ENCODE assay signal across 9 cellular contexts in the genomic region with DNA sequence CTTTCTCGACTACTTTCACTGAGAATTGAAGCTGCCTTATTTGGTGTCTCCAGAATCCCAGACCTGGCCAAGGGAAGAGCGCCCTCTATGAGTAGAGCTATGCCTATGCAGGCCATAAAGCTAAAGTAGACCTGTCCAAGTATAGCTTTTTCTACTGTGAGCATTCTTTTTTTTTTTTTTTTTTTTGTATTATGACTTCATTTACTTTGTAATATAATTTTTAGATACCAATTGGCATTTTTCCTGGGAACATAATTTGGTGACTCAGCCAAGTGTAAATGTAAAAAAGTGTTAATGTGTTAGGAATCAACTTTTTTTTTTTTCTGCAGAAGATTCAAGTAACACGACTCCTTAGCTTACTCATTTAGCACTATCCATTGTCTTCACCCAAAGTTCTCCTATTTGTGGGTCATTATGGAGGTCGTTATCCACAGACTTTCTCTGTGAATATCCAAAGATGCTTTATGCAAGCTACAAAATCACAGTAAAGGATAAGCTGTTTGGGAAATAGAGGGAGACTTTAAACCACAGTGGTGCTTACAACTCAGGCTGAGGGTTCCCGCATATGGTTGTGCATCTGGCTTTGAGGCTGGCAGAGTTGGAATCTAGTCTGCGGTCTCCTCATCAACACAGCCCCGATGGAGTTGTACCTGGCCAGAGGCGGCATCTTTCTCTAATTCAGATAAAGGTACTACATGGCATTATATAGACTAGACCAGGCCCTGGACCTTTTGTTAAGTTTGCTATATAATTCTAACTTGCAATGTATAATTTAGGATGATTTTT.
DNase-seq lines count a peak whose midpoint lies in the region; ATAC-seq and TF ChIP-seq lines count a peak whose summit lies in the region.
"Had no signal": no experiment of that assay in that cellular context is flagged by ENCODE, and none has a peak within 500 bp of the region (broad histone marks: within the 10 kb centered on the region; RNA-seq: fewer than 3 reads in every experiment).

No MANE protein-coding gene starts in this region.

- H3K9ac ChIP-seq in SK-N-MC (ENCODE audit: insufficient read length): no peak overlapping the region

- no peaks in the 10 kb centered on the region for H3K27me3 Mint-ChIP-seq in activated CD8-positive, alpha-beta memory T cell treated with anti-CD3 and anti-CD28 coated beads, Interleukin-2, amount 10 ng/mL, durations not matched to agents 7 days and 5 days
- H3K27me3 Mint-ChIP-seq: activated naive CD4-positive, alpha-beta T cell treated with anti-CD3 and anti-CD28 coated beads, Interleukin-2, amount 50 U/mL, for 24 hours had no signal

- no peaks in the 10 kb centered on the region for H3K4me1 Mint-ChIP-seq in activated CD8-positive, alpha-beta memory T cell treated with anti-CD3 and anti-CD28 coated beads, Interleukin-2, amount 10 ng/mL, durations not matched to agents 7 days and 5 days
- H3K4me1 Mint-ChIP-seq: activated naive CD4-positive, alpha-beta T cell treated with anti-CD3 and anti-CD28 coated beads, Interleukin-2, amount 50 U/mL, for 24 hours had no signal

- H3K27ac Mint-ChIP-seq in activated CD8-positive, alpha-beta memory T cell treated with anti-CD3 and anti-CD28 coated beads, Interleukin-2, amount 10 ng/mL, durations not matched to agents 7 days and 5 days: no peak overlapping the region
- H3K27ac Mint-ChIP-seq: activated naive CD4-positive, alpha-beta T cell treated with anti-CD3 and anti-CD28 coated beads, Interleukin-2, amount 50 U/mL, for 24 hours had no signal

- H3K4me3 Mint-ChIP-seq in activated CD8-positive, alpha-beta memory T cell treated with anti-CD3 and anti-CD28 coated beads, Interleukin-2, amount 10 ng/mL, durations not matched to agents 7 days and 5 days: no peak overlapping the region
- H3K4me3 Mint-ChIP-seq: activated naive CD4-positive, alpha-beta T cell treated with anti-CD3 and anti-CD28 coated beads, Interleukin-2, amount 50 U/mL, for 24 hours had no signal

- H3K36me3 ChIP-seq in cardiac muscle cell (no peaks in the 10 kb centered on the region), SK-N-MC (ENCODE audit: insufficient read depth, low read length) (no peaks in the 10 kb centered on the region)

- H3K27me3 ChIP-seq in cardiac muscle cell: no peaks in the 10 kb centered on the region

- H3K9me3 Mint-ChIP-seq in activated CD8-positive, alpha-beta memory T cell treated with anti-CD3 and anti-CD28 coated beads, Interleukin-2, amount 10 ng/mL, durations not matched to agents 7 days and 5 days (ENCODE audit: low read depth): peaks cover 16% of the 10 kb centered on the region
- H3K9me3 Mint-ChIP-seq: activated naive CD4-positive, alpha-beta T cell treated with anti-CD3 and anti-CD28 coated beads, Interleukin-2, amount 50 U/mL, for 24 hours had no signal

- H3K9me3 ChIP-seq in cardiac muscle cell (ENCODE audit: low read depth): no peaks in the 10 kb centered on the region
- no peaks in the 10 kb centered on the region for H3K9me3 ChIP-seq in SK-N-MC (ENCODE audit: low read depth, low read length)

- H3K36me3 Mint-ChIP-seq in activated CD8-positive, alpha-beta memory T cell treated with anti-CD3 and anti-CD28 coated beads, Interleukin-2, amount 10 ng/mL, durations not matched to agents 7 days and 5 days: no peaks in the 10 kb centered on the region
- H3K36me3 Mint-ChIP-seq: activated naive CD4-positive, alpha-beta T cell treated with anti-CD3 and anti-CD28 coated beads, Interleukin-2, amount 50 U/mL, for 24 hours had no signal

- peak; percentile 69 for ATAC-seq in HG03175 (IDR thresholded peaks at IDR 0.05; ENCODE audit: unreplicated experiment)
- no peak for ATAC-seq in activated CD8-positive, alpha-beta memory T cell treated with anti-CD3 and anti-CD28 coated beads, Interleukin-2, amount 10 ng/mL, durations not matched to agents 7 days and 5 days

- DNase-seq in cardiac muscle cell (ENCODE audit: low read depth in 1 of 2, low spot score in 1 of 2) (peak; percentile 30 to 76), cardiac septum (ENCODE audit: low spot score) (no peak), SK-N-MC (ENCODE audit: low read depth, low spot score) (peak; percentile 6), iPS-NIHi7 (ENCODE audit: extremely low spot score) (peak; percentile 72), germinal center (ENCODE audit: low spot score) (no peak), epidermal melanocyte (ENCODE audit: insufficient read length, low spot score) (no peak)
- DNase-seq in activated CD8-positive, alpha-beta memory T cell treated with anti-CD3 and anti-CD28 coated beads, Interleukin-2, amount 10 ng/mL, durations not matched to agents 7 days and 5 days: no peak

- no peak overlapping the region for H3K4me3 ChIP-seq in cardiac muscle cell
- no peak overlapping the region for H3K4me3 ChIP-seq in SK-N-MC

- intact Hi-C loops in cardiac septum (cut with DNase I): no loop called here

- TF ChIP-seq CTCF in cardiac muscle cell (IDR thresholded peaks at IDR 0.05; ENCODE audit: low read depth, low read length): peak; percentile 56

- no peaks in the 10 kb centered on the region for H3K4me1 ChIP-seq in cardiac muscle cell (ENCODE audit: low read depth)

- CTCF ChIA-PET in activated CD8-positive, alpha-beta memory T cell treated with anti-CD3 and anti-CD28 coated beads, Interleukin-2, amount 10 ng/mL, durations not matched to agents 7 days and 5 days (lab: Charles Lee): no interaction called here

- no peak overlapping the region for H3K27ac ChIP-seq in cardiac muscle cell
- no peak overlapping the region for H3K27ac ChIP-seq in SK-N-MC

Comparison
In these comparisons a context has a peak if more than half of its experiments do, and no peak if none do; other contexts are left out.
1. DNase-seq: peak in cardiac muscle cell (2 of 2), SK-N-MC (single experiment) and iPS-NIHi7 (single experiment); none in cardiac septum (single experiment), germinal center (single experiment), epidermal melanocyte (single experiment) and activated CD8-positive, alpha-beta memory T cell treated with anti-CD3 and anti-CD28 coated beads, Interleukin-2, amount 10 ng/mL, durations not matched to agents 7 days and 5 days (single experiment).